In genomic region chr11:72039108-72039850, GRCh38 we compare ENCODE assay signal across 8 cellular contexts. TPM values are rescaled to one million over a fixed set of nuclear protein-coding genes. Genes with fewer than 3 reads are reported as not detected.
DNase-seq lines count a peak whose midpoint lies in the region; ATAC-seq and TF ChIP-seq lines count a peak whose summit lies in the region.

No MANE protein-coding gene starts in this region.

- H3K9me3 ChIP-seq in lower lobe of right lung (no peaks in the 10 kb centered on the region), upper lobe of left lung (no peaks in the 10 kb centered on the region)

- no peak for ATAC-seq in activated CD8-positive, alpha-beta memory T cell treated with anti-CD3 and anti-CD28 coated beads, Interleukin-2, amount 10 ng/mL, durations not matched to agents 7 days and 5 days
- peak; percentile 56 to 57 for ATAC-seq in lower lobe of right lung
- ATAC-seq in upper lobe of left lung (ENCODE audit: low FRiP score in 2 of 2), result peak in 1 of 2 donors; percentile 72

- peaks cover 22% of the 10 kb centered on the region for H3K36me3 Mint-ChIP-seq in activated CD8-positive, alpha-beta memory T cell treated with anti-CD3 and anti-CD28 coated beads, Interleukin-2, amount 10 ng/mL, durations not matched to agents 7 days and 5 days

- H3K4me3 ChIP-seq in lower lobe of right lung (peak overlapping the region; percentile 57), upper lobe of left lung (peak overlapping the region; percentile 23 to 61 (median 50))

- DNase-seq in activated CD8-positive, alpha-beta memory T cell treated with anti-CD3 and anti-CD28 coated beads, Interleukin-2, amount 10 ng/mL, durations not matched to agents 7 days and 5 days, result no peak
- no peak for DNase-seq in activated CD8-positive, alpha-beta memory T cell treated with anti-CD3 and anti-CD28 coated beads, Interleukin-2, amount 50 U/mL, for 4 hours
- DNase-seq in caudate nucleus (lab: John Stamatoyannopoulos, UW) (peak in 8 of 61 donors; percentile 7 to 53 (median 22)), lower lobe of right lung (peak; percentile 80), upper lobe of left lung (peak in 1 of 2 donors; percentile 87), NCI-H187 (lab: John Stamatoyannopoulos, UW) (no peak), NCI-H1105 treated with DMSO at 0.1 percent for 48 hours (lab: John Stamatoyannopoulos, UW) (no peak), NCI-H345 (lab: John Stamatoyannopoulos, UW) (no peak)

- H3K27ac ChIP-seq in caudate nucleus (ENCODE audit: low read depth, low read length), result peak overlapping the region; percentile 100
- peak overlapping the region; percentile 76 for H3K27ac ChIP-seq in lower lobe of right lung
- peak overlapping the region; percentile 92 to 98 (median 95) for H3K27ac ChIP-seq in upper lobe of left lung

- H3K36me3 ChIP-seq in lower lobe of right lung (peaks cover 17% of the 10 kb centered on the region), upper lobe of left lung (peaks cover 0 to 16% (median 14%) of the 10 kb centered on the region in 4 donors)

- peaks cover 11% of the 10 kb centered on the region for H3K4me1 Mint-ChIP-seq in activated CD8-positive, alpha-beta memory T cell treated with anti-CD3 and anti-CD28 coated beads, Interleukin-2, amount 10 ng/mL, durations not matched to agents 7 days and 5 days

- no peak for TF ChIP-seq CTCF in lower lobe of right lung (IDR thresholded peaks at IDR 0.05)
- no peak for TF ChIP-seq CTCF in upper lobe of left lung (IDR thresholded peaks at IDR 0.05)

- TF ChIP-seq EP300 in upper lobe of left lung (IDR thresholded peaks at IDR 0.05), result no peak

- 22 to 29% methylated on average over 5 of the region's 5 CpGs for WGBS in upper lobe of left lung, 2 donors

- H3K27me3 ChIP-seq in lower lobe of right lung (ENCODE audit: low read depth) (no peaks in the 10 kb centered on the region), upper lobe of left lung (no peaks in the 10 kb centered on the region)

- H3K9me3 Mint-ChIP-seq in activated CD8-positive, alpha-beta memory T cell treated with anti-CD3 and anti-CD28 coated beads, Interleukin-2, amount 10 ng/mL, durations not matched to agents 7 days and 5 days (ENCODE audit: low read depth), result no peaks in the 10 kb centered on the region

- H3K27me3 Mint-ChIP-seq in activated CD8-positive, alpha-beta memory T cell treated with anti-CD3 and anti-CD28 coated beads, Interleukin-2, amount 10 ng/mL, durations not matched to agents 7 days and 5 days, result no peaks in the 10 kb centered on the region

- H3K27ac Mint-ChIP-seq in activated CD8-positive, alpha-beta memory T cell treated with anti-CD3 and anti-CD28 coated beads, Interleukin-2, amount 10 ng/mL, durations not matched to agents 7 days and 5 days, result peak overlapping the region; percentile 48

- H3K4me1 ChIP-seq in lower lobe of right lung, result peaks cover 70% of the 10 kb centered on the region
- H3K4me1 ChIP-seq in upper lobe of left lung, result peaks cover 47 to 70% (median 54%) of the 10 kb centered on the region in 4 donors

- TF ChIP-seq POLR2A in upper lobe of left lung (IDR thresholded peaks at IDR 0.05), result no peak

- CTCF ChIA-PET in activated CD8-positive, alpha-beta memory T cell treated with anti-CD3 and anti-CD28 coated beads, Interleukin-2, amount 10 ng/mL, durations not matched to agents 7 days and 5 days (lab: Charles Lee), result interaction anchor here (1.2 to 3.7 kb wide), 8 partner anchors 9 to 395 kb away, joined by 3 to 30 read pairs (median 6); partner anchors contain the start of gene CLPB

- H3K4me3 Mint-ChIP-seq in activated CD8-positive, alpha-beta memory T cell treated with anti-CD3 and anti-CD28 coated beads, Interleukin-2, amount 10 ng/mL, durations not matched to agents 7 days and 5 days, result no peak overlapping the region

- intact Hi-C loops in lower lobe of right lung (cut with DNase I), result no loop called here

RNA-seq across cellular contexts. Expression of gene IL18BP, which starts 40.6 kb away (rescaled TPM):
- 10 to 100 TPM in 1 of 2 experiments, 1 to 10 TPM in 1; 7.0 to 11.2 TPM for total RNA-seq in activated CD8-positive, alpha-beta memory T cell treated with anti-CD3 and anti-CD28 coated beads, Interleukin-2, amount 10 ng/mL, durations not matched to agents 7 days and 5 days
- total RNA-seq in lower lobe of right lung (18.0 TPM), upper lobe of left lung (10 to 100 TPM in 4 of 6 donors, 1 to 10 TPM in 2; 4.6 to 45.1 (median 16.9) TPM)

RNA-seq across cellular contexts. Expression of gene NUMA1, which starts 41.1 kb away (rescaled TPM):
- total RNA-seq in activated CD8-positive, alpha-beta memory T cell treated with anti-CD3 and anti-CD28 coated beads, Interleukin-2, amount 10 ng/mL, durations not matched to agents 7 days and 5 days, result 100 to 1,000 TPM; 156 to 221 TPM
- total RNA-seq in lower lobe of right lung (200 TPM), upper lobe of left lung (100 to 1,000 TPM; 185 to 666 (median 241) TPM)

RNA-seq across cellular contexts. Expression of gene LRRC51, which starts 41.4 kb away (rescaled TPM):
- 1 to 10 TPM; 4.0 to 9.2 TPM for total RNA-seq in activated CD8-positive, alpha-beta memory T cell treated with anti-CD3 and anti-CD28 coated beads, Interleukin-2, amount 10 ng/mL, durations not matched to agents 7 days and 5 days
- 14.8 TPM for total RNA-seq in lower lobe of right lung
- 10 to 100 TPM in 3 of 6 donors, 1 to 10 TPM in 3; 5.3 to 19.2 (median 10.3) TPM for total RNA-seq in upper lobe of left lung
